16 cellular contexts compared by ENCODE assay signal in the genomic region with DNA sequence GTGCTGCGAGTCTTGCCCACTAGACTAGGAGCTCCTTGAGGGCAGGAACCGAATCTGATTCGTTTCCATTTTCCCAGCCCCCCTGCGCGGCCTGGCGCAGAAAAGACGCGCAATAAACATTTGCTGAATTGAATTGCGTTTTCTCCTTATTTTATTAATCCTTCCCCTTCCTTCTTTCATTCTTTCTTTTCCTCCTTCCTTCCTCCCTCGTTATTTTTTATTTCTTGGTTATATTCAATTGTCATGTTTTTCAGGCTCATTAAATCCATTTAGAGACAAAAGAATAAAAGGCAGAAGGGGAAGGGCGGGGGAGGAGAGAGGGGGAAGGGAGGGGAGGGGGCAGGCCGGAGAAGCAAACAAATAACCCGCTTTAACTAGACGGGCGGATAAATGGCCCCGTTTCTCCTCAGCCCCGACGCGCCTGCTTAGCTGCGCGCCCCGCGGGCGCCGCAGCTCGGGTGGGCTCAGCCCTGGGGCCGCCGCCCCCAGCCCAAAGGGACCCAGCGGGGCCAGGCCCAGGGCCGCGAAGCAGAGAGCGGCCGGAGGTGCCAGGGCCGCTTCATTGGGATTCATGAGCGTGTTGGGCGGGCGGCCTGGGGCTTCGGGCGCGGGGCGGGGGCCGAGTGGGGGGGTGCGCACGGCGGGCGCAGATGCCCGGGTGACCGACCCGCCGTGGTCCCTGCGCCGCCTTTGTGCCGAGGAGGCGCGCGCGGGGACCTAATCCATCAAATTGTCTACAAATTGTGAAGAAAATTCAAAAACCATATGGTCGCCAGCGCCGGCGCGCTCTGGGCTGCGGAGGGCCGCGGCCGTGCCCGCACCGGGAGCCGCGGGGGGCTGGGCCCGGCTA. TPM values are rescaled to one million over a fixed set of nuclear protein-coding genes. Genes with fewer than 3 reads are reported as not detected.
DNase-seq lines count a peak whose midpoint lies in the region; ATAC-seq, FAIRE-seq and TF ChIP-seq lines count a peak whose summit lies in the region.
"Had no signal": no experiment of that assay in that cellular context is flagged by ENCODE, and none has a peak within 500 bp of the region (broad histone marks: within the 10 kb centered on the region; RNA-seq: fewer than 3 reads in every experiment).

No MANE protein-coding gene starts in this region.

- H3K4me2 ChIP-seq in A549 = peak overlapping the region; percentile 95

- no peaks in the 10 kb centered on the region for H3K9me3 ChIP-seq in A549
- no peaks in the 10 kb centered on the region for H3K9me3 ChIP-seq in CD4-positive, alpha-beta T cell (ENCODE audit: control insufficient read depth, low read length)

- TF ChIP-seq RAD21 in A549 (conservative IDR thresholded peaks at IDR 0.05 in 1 of 2, IDR thresholded peaks at IDR 0.05 in 1 of 2) = no peak

- intact Hi-C loops in CD4-positive, alpha-beta T cell (cut with DNase I, micrococcal nuclease) = no loop called here
- intact Hi-C loops in activated T-helper 2 cell treated with anti-CD3 and anti-CD28 coated beads, Interferon-gamma antibody, Interleukin-2, Interleukin-4, amounts not matched to agents 10 μg/mL and 5 μg/mL and 100 μg/mL, durations not matched to agents 14 hours and 24 hours and 36 hours (cut with micrococcal nuclease) = loop anchor here (10.0 kb wide), 1 partner anchor 569 kb away; no protein-coding TSS in a partner anchor

- no peak for ATAC-seq in A549
- ATAC-seq in CD4-positive, alpha-beta T cell (ENCODE audit: poor library complexity) = no peak
- no peak for ATAC-seq in HG03354 (IDR thresholded peaks at IDR 0.05; ENCODE audit: poor library complexity, severe bottlenecking, unreplicated experiment)

- no peaks in the 10 kb centered on the region for H3K36me3 Mint-ChIP-seq in CD4-positive, alpha-beta T cell (ENCODE audit: low read depth)
- H3K36me3 Mint-ChIP-seq in activated T-helper 2 cell treated with anti-CD3 and anti-CD28 coated beads, Interferon-gamma antibody, Interleukin-2, Interleukin-4, amounts not matched to agents 10 μg/mL and 5 μg/mL and 100 μg/mL, durations not matched to agents 14 hours and 24 hours and 36 hours (ENCODE audit: low read depth) = no peaks in the 10 kb centered on the region
- H3K36me3 Mint-ChIP-seq in nephron progenitor cell (ENCODE audit: low read depth) = no peaks in the 10 kb centered on the region

- H3K27me3 ChIP-seq in CD4-positive, alpha-beta T cell (ENCODE audit: control insufficient read depth, insufficient read depth, low read length) = peaks cover 97% of the 10 kb centered on the region

- H3K4me3 Mint-ChIP-seq in CD4-positive, alpha-beta T cell = peak overlapping the region; percentile 52
- no peak overlapping the region for H3K4me3 Mint-ChIP-seq in activated T-helper 2 cell treated with anti-CD3 and anti-CD28 coated beads, Interferon-gamma antibody, Interleukin-2, Interleukin-4, amounts not matched to agents 10 μg/mL and 5 μg/mL and 100 μg/mL, durations not matched to agents 14 hours and 24 hours and 36 hours (ENCODE audit: low read depth)
- H3K4me3 Mint-ChIP-seq in nephron progenitor cell = peak overlapping the region; percentile 49

- H3K27ac Mint-ChIP-seq in CD4-positive, alpha-beta T cell = no peak overlapping the region
- peak overlapping the region; percentile 28 for H3K27ac Mint-ChIP-seq in activated T-helper 2 cell treated with anti-CD3 and anti-CD28 coated beads, Interferon-gamma antibody, Interleukin-2, Interleukin-4, amounts not matched to agents 10 μg/mL and 5 μg/mL and 100 μg/mL, durations not matched to agents 14 hours and 24 hours and 36 hours
- no peak overlapping the region for H3K27ac Mint-ChIP-seq in nephron progenitor cell

- POLR2A ChIA-PET in A549 (lab: Yijun Ruan, JAX) = no interaction called here
- POLR2A ChIA-PET in CD4-positive, alpha-beta T cell (lab: Charles Lee) = no interaction called here

- TF ChIP-seq EP300 in A549 (IDR thresholded peaks at IDR 0.05) = no peak

- DNase-seq in A549 (ENCODE audit: low read depth in 1 of 2, low spot score in 1 of 2) (no peak), nephron progenitor cell (peak; percentile 41), NCI-H1092 (lab: John Stamatoyannopoulos, UW) (no peak), pons (ENCODE audit: low spot score) (no peak)
- no peak for DNase-seq in CD4-positive, alpha-beta T cell
- no peak for DNase-seq in activated T-helper 2 cell treated with anti-CD3 and anti-CD28 coated beads, Interferon-gamma antibody, Interleukin-2, Interleukin-4, amounts not matched to agents 10 μg/mL and 5 μg/mL and 100 μg/mL, durations not matched to agents 14 hours and 24 hours and 36 hours (ENCODE audit: low spot score)
- DNase-seq: effector memory CD4-positive, alpha-beta T cell; NCI-H2107; occipital lobe; stimulated activated CD4-positive, alpha-beta T cell treated with anti-CD3 and anti-CD28 coated beads, Interleukin-12 subunit alpha, Interleukin-12 subunit beta, amount 100 ng/mL, for 4 hours had no signal

- H3K9me3 Mint-ChIP-seq in CD4-positive, alpha-beta T cell = no peaks in the 10 kb centered on the region
- no peaks in the 10 kb centered on the region for H3K9me3 Mint-ChIP-seq in activated T-helper 2 cell treated with anti-CD3 and anti-CD28 coated beads, Interferon-gamma antibody, Interleukin-2, Interleukin-4, amounts not matched to agents 10 μg/mL and 5 μg/mL and 100 μg/mL, durations not matched to agents 14 hours and 24 hours and 36 hours
- H3K9me3 Mint-ChIP-seq in nephron progenitor cell = peaks cover 4% of the 10 kb centered on the region

- TF ChIP-seq POLR2A in A549 (IDR thresholded peaks at IDR 0.05; ENCODE audit: low read length) = no peak

- no peak overlapping the region for H3K27ac ChIP-seq in A549
- H3K27ac ChIP-seq in CD4-positive, alpha-beta T cell (ENCODE audit: low read depth, low read length) = no peak overlapping the region
- H3K27ac ChIP-seq: C4-2B had no signal

- 0 out of 3 replicates have a peak, but pooled peaks cover 9% of the 10 kb centered on the region for H3K4me1 ChIP-seq in A549

- whole genome bisulfite sequencing in A549 (ENCODE audit: missing lambda C conversion rate) = 63% methylated on average over 58 of the region's 71 CpGs

- FAIRE-seq in A549 (lab: Jason Lieb, UNC) = no peak
- FAIRE-seq: bronchial epithelial cell had no signal

- CTCF ChIA-PET in A549 (lab: Yijun Ruan, JAX) = interaction anchor here (0.7 to 1.9 kb wide), 5 partner anchors 10 to 345 kb away, joined by 3 to 37 read pairs (median 5); no protein-coding TSS in a partner anchor
- CTCF ChIA-PET in CD4-positive, alpha-beta T cell (lab: Charles Lee) = no interaction called here

- H3K27me3 Mint-ChIP-seq in CD4-positive, alpha-beta T cell = peaks cover 87% of the 10 kb centered on the region
- H3K27me3 Mint-ChIP-seq in activated T-helper 2 cell treated with anti-CD3 and anti-CD28 coated beads, Interferon-gamma antibody, Interleukin-2, Interleukin-4, amounts not matched to agents 10 μg/mL and 5 μg/mL and 100 μg/mL, durations not matched to agents 14 hours and 24 hours and 36 hours (ENCODE audit: low read depth) = peaks cover 78% of the 10 kb centered on the region
- peaks cover 99% of the 10 kb centered on the region for H3K27me3 Mint-ChIP-seq in nephron progenitor cell (ENCODE audit: low read depth, poor library complexity)

- TF ChIP-seq CTCF in A549 (IDR thresholded peaks at IDR 0.05) = no peak
- TF ChIP-seq CTCF in CD4-positive, alpha-beta T cell (IDR thresholded peaks at IDR 0.05) = no peak
- no peak for TF ChIP-seq CTCF in nephron progenitor cell (IDR thresholded peaks at IDR 0.05)

- peak overlapping the region; percentile 43 for H3K4me3 ChIP-seq in A549
- H3K4me3 ChIP-seq: lung had no signal

- peaks cover 56% of the 10 kb centered on the region for H3K4me1 Mint-ChIP-seq in CD4-positive, alpha-beta T cell (ENCODE audit: low read depth)
- peaks cover 11% of the 10 kb centered on the region for H3K4me1 Mint-ChIP-seq in activated T-helper 2 cell treated with anti-CD3 and anti-CD28 coated beads, Interferon-gamma antibody, Interleukin-2, Interleukin-4, amounts not matched to agents 10 μg/mL and 5 μg/mL and 100 μg/mL, durations not matched to agents 14 hours and 24 hours and 36 hours (ENCODE audit: low read depth)
- H3K4me1 Mint-ChIP-seq in nephron progenitor cell = peaks cover 55% of the 10 kb centered on the region

TF ChIP-seq in A549, 52 proteins besides CTCF, POLR2A, EP300 and RAD21:
- TF ChIP-seq KDM5A (IDR thresholded peaks at IDR 0.05) (no peak), JUN (IDR thresholded peaks at IDR 0.05) (no peak), GATA3 (IDR thresholded peaks at IDR 0.05; ENCODE audit: borderline replicate concordance) (no peak), NPAS2 (CRISPR knock-in tag; IDR thresholded peaks at IDR 0.05; ENCODE audit: borderline replicate concordance) (no peak)
- TF ChIP-seq, protein P1, sequence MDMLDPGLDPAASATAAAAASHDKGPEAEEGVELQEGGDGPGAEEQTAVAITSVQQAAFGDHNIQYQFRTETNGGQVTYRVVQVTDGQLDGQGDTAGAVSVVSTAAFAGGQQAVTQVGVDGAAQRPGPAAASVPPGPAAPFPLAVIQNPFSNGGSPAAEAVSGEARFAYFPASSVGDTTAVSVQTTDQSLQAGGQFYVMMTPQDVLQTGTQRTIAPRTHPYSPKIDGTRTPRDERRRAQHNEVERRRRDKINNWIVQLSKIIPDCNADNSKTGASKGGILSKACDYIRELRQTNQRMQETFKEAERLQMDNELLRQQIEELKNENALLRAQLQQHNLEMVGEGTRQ (IDR thresholded peaks at IDR 0.05) = no peak
- TF ChIP-seq, protein P2, sequence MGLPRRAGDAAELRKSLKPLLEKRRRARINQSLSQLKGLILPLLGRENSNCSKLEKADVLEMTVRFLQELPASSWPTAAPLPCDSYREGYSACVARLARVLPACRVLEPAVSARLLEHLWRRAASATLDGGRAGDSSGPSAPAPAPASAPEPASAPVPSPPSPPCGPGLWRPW (IDR thresholded peaks at IDR 0.05) = no peak

RNA-seq across cellular contexts. Expression of a gene that starts 5.0 kb away (rescaled TPM):
- polyA plus RNA-seq in A549 (2011; rRNA removed) (not detected in 2 replicates), A549 (2017; fragmentation: RNase III; extraction: RNeasy Plus Mini Kit Qiagen cat#74134 plus additional on column Dnase treatment) (not detected in 3 replicates)
- polyA plus RNA-seq in A549 (2012; cell fraction: cytosol; rRNA removed) = 0.01 TPM in 1 of 2 replicates, not detected in the other
- polyA plus RNA-seq in A549 (2012; cell fraction: nucleus; rRNA removed) = not detected in 2 replicates
- not detected in 2 replicates for polyA minus RNA-seq in A549 (2011; rRNA and poly(A)+ RNA removed)
- not detected for total RNA-seq in CD4-positive, alpha-beta T cell
- total RNA-seq in activated T-helper 2 cell treated with anti-CD3 and anti-CD28 coated beads, Interferon-gamma antibody, Interleukin-2, Interleukin-4, amounts not matched to agents 10 μg/mL and 5 μg/mL and 100 μg/mL, durations not matched to agents 14 hours and 24 hours and 36 hours = not detected in 2 replicates
- total RNA-seq: bronchial epithelial cell, occipital lobe, SK-MEL-5, temporal lobe had no signal
